Comparison of ENCODE assay signal across 8 cellular contexts in genomic region chr14:73784065-73784987, GRCh38.
DNase-seq lines count a peak whose midpoint lies in the region; ATAC-seq and TF ChIP-seq lines count a peak whose summit lies in the region.

No MANE protein-coding gene starts in this region.

- CTCF ChIA-PET in CD8-positive, alpha-beta T cell (lab: Charles Lee), result interaction anchor here (0.7 to 7.5 kb wide), 13 partner anchors 9 to 72 kb away, joined by 3 to 61 read pairs (median 15); a partner anchor contains a TSS

- no peaks in the 10 kb centered on the region for H3K36me3 ChIP-seq in CD8-positive, alpha-beta T cell (ENCODE audit: insufficient read depth, low read length)
- H3K36me3 ChIP-seq in ectodermal cell (ENCODE audit: control insufficient read depth, insufficient read depth, low read length) (no peaks in the 10 kb centered on the region), neuronal stem cell (replicated peaks in 1 of 2; ENCODE audit: control insufficient read depth in 2 of 2, insufficient read depth in 2 of 2, low read length in 2 of 2) (no peaks in the 10 kb centered on the region)

- H3K9me3 ChIP-seq in CD8-positive, alpha-beta T cell (ENCODE audit: low read length), result no peaks in the 10 kb centered on the region
- no peaks in the 10 kb centered on the region for H3K9me3 ChIP-seq in ectodermal cell (ENCODE audit: control insufficient read depth, low read length)
- peaks cover 0 to 1% of the 10 kb centered on the region in 2 donors for H3K9me3 ChIP-seq in neuronal stem cell (replicated peaks in 1 of 2; ENCODE audit: control insufficient read depth in 2 of 2, insufficient read depth in 1 of 2, low read depth in 1 of 2, low read length in 2 of 2)

- ATAC-seq in CD8-positive, alpha-beta T cell, result no peak
- ATAC-seq in HG02610 (IDR thresholded peaks at IDR 0.05; ENCODE audit: unreplicated experiment) (no peak), HG02885 (IDR thresholded peaks at IDR 0.05; ENCODE audit: poor library complexity, unreplicated experiment) (no peak)

- no peak overlapping the region for H3K9ac ChIP-seq in neuronal stem cell (ENCODE audit: low read depth, low read length, poor library complexity)

- H4K8ac ChIP-seq in neuronal stem cell (ENCODE audit: low read depth, low read length), result no peak overlapping the region

- H3K4me2 ChIP-seq in neuronal stem cell (ENCODE audit: insufficient read depth, low read length, poor library complexity, severe bottlenecking), result peak overlapping the region; percentile 36

- peaks cover 68% of the 10 kb centered on the region for H3K4me1 Mint-ChIP-seq in CD8-positive, alpha-beta T cell (ENCODE audit: low read depth)

- H3K18ac ChIP-seq in neuronal stem cell (ENCODE audit: low read length), result peak overlapping the region; percentile 60

- no peaks in the 10 kb centered on the region for H3K9me3 Mint-ChIP-seq in CD8-positive, alpha-beta T cell

- no peak overlapping the region for H2BK120ac ChIP-seq in neuronal stem cell (ENCODE audit: low read depth, low read length)

- 70 to 74% methylated on average over 10 of the region's 10 CpGs for WGBS in ectodermal cell, 2 experiments
- WGBS in neuronal stem cell (ENCODE audit: extremely low coverage in 2 of 2, insufficient read length in 2 of 2, insufficient replicate concordance in 1 of 2), 2 donors, result no CpG with 5 or more reads among the region's 10 CpGs

- no peak overlapping the region for H2AK5ac ChIP-seq in neuronal stem cell (ENCODE audit: low read depth, low read length)

- H4K91ac ChIP-seq in neuronal stem cell (ENCODE audit: low read depth, low read length, poor library complexity), result no peak overlapping the region

- H3K79me1 ChIP-seq in neuronal stem cell (ENCODE audit: low read depth, low read length), result no peaks in the 10 kb centered on the region

- intact Hi-C loops in CD8-positive, alpha-beta T cell (cut with DNase I, micrococcal nuclease), result no loop called here

- DNase-seq in CD8-positive, alpha-beta T cell, result no peak
- DNase-seq in NOMO-1 treated with dmso at 0.1 percent for 144 hours (lab: John Stamatoyannopoulos, UW; ENCODE audit: unreplicated experiment) (peak; percentile 41), neuronal stem cell (ENCODE audit: low spot score) (no peak), NAMALWA (ENCODE audit: low spot score) (no peak), NCI-H2171 (lab: John Stamatoyannopoulos, UW) (no peak)

- no peak overlapping the region for H2AFZ ChIP-seq in neuronal stem cell (ENCODE audit: low read length)

- peak overlapping the region; percentile 88 for H3K4me3 ChIP-seq in CD8-positive, alpha-beta T cell (ENCODE audit: low read depth, low read length)
- H3K4me3 ChIP-seq in ectodermal cell (ENCODE audit: insufficient read depth, low read depth, low read length) (no peak overlapping the region), neuronal stem cell (ENCODE audit: low read length in 2 of 2) (no peak overlapping the region)

- H3K27me3 ChIP-seq in CD8-positive, alpha-beta T cell (ENCODE audit: insufficient read depth, low read length), result no peaks in the 10 kb centered on the region
- H3K27me3 ChIP-seq in ectodermal cell (ENCODE audit: control insufficient read depth, insufficient read depth, low read length, poor library complexity, severe bottlenecking), result peaks cover 85% of the 10 kb centered on the region
- peaks cover 0 to 27% (median 0%) of the 10 kb centered on the region in 3 experiments for H3K27me3 ChIP-seq in neuronal stem cell (ENCODE audit: control insufficient read depth in 3 of 3, insufficient read depth in 3 of 3, low read depth in 1 of 3, low read length in 3 of 3)

- H3K27ac ChIP-seq in CD8-positive, alpha-beta T cell (ENCODE audit: low read depth, low read length), result peak overlapping the region; percentile 11
- H3K27ac ChIP-seq in ectodermal cell (ENCODE audit: insufficient read depth, low read depth, low read length, poor library complexity, severe bottlenecking), result peak overlapping the region; percentile 84
- H3K27ac ChIP-seq in neuronal stem cell (replicated peaks; ENCODE audit: low read length), result no peak overlapping the region

- no peaks in the 10 kb centered on the region for H3K27me3 Mint-ChIP-seq in CD8-positive, alpha-beta T cell (ENCODE audit: low read depth)

- POLR2A ChIA-PET in CD8-positive, alpha-beta T cell (lab: Charles Lee), result interaction anchor here (0.8 to 6.8 kb wide), 6 partner anchors 9 to 43 kb away, joined by 4 to 219 read pairs (median 37); a partner anchor contains a TSS

- no peak overlapping the region for H2BK15ac ChIP-seq in neuronal stem cell (ENCODE audit: low read length)

- no peak overlapping the region for H3K4ac ChIP-seq in neuronal stem cell (ENCODE audit: low read length)

- peaks cover 52% of the 10 kb centered on the region for H3K4me1 ChIP-seq in CD8-positive, alpha-beta T cell (ENCODE audit: insufficient read depth, low read length)
- H3K4me1 ChIP-seq in ectodermal cell (ENCODE audit: control insufficient read depth, insufficient read depth, low read length), result peaks cover 48% of the 10 kb centered on the region
- peaks cover 39 to 40% of the 10 kb centered on the region in 2 donors for H3K4me1 ChIP-seq in neuronal stem cell (ENCODE audit: control insufficient read depth in 2 of 2, insufficient read depth in 1 of 2, low read depth in 1 of 2, low read length in 2 of 2)

- H3K4me3 Mint-ChIP-seq in CD8-positive, alpha-beta T cell, result peak overlapping the region; percentile 95

- peaks cover 25% of the 10 kb centered on the region for H3K36me3 Mint-ChIP-seq in CD8-positive, alpha-beta T cell

- no peak overlapping the region for H2BK5ac ChIP-seq in neuronal stem cell (ENCODE audit: low read length)

- peak overlapping the region; percentile 94 for H3K27ac Mint-ChIP-seq in CD8-positive, alpha-beta T cell

- no peak for TF ChIP-seq CTCF in CD8-positive, alpha-beta T cell (IDR thresholded peaks at IDR 0.05)

- no peak overlapping the region for H3K23ac ChIP-seq in neuronal stem cell (ENCODE audit: low read depth, low read length, poor library complexity)

- peak overlapping the region; percentile 42 for H2BK12ac ChIP-seq in neuronal stem cell (ENCODE audit: low read length)

- H3K14ac ChIP-seq in neuronal stem cell (ENCODE audit: low read length), result no peak overlapping the region
